16 cellular contexts compared by ENCODE assay signal in genomic region chr18:48399303-48400075, GRCh38. TPM values are rescaled to one million over a fixed set of nuclear protein-coding genes. Genes with fewer than 3 reads are reported as not detected.
DNase-seq lines count a peak whose midpoint lies in the region; ATAC-seq lines count a peak whose summit lies in the region.
"Had no signal": no experiment of that assay in that cellular context is flagged by ENCODE, and none has a peak within 500 bp of the region (broad histone marks: within the 10 kb centered on the region; RNA-seq: fewer than 3 reads in every experiment).

No MANE protein-coding gene starts in this region.

- H3K27ac Mint-ChIP-seq in activated CD4-positive, alpha-beta T cell treated with anti-CD3 and anti-CD28 coated beads, Interleukin-2, amount 10 ng/mL, durations not matched to agents 7 days and 5 days, result peak overlapping the region; percentile 21
- H3K27ac Mint-ChIP-seq in activated CD4-positive, alpha-beta T cell treated with anti-CD3 and anti-CD28 coated beads for 36 hours, result no peak overlapping the region
- H3K27ac Mint-ChIP-seq: CD4-positive, alpha-beta memory T cell; GM23338; HFFc6 had no signal

- H3K4me1 Mint-ChIP-seq in activated CD4-positive, alpha-beta T cell treated with anti-CD3 and anti-CD28 coated beads, Interleukin-2, amount 10 ng/mL, durations not matched to agents 7 days and 5 days, result peaks cover 16% of the 10 kb centered on the region
- H3K4me1 Mint-ChIP-seq in activated CD4-positive, alpha-beta T cell treated with anti-CD3 and anti-CD28 coated beads for 36 hours, result peaks cover 4% of the 10 kb centered on the region

- no peaks in the 10 kb centered on the region for H3K9me3 Mint-ChIP-seq in activated CD4-positive, alpha-beta T cell treated with anti-CD3 and anti-CD28 coated beads, Interleukin-2, amount 10 ng/mL, durations not matched to agents 7 days and 5 days
- no peaks in the 10 kb centered on the region for H3K9me3 Mint-ChIP-seq in activated CD4-positive, alpha-beta T cell treated with anti-CD3 and anti-CD28 coated beads for 36 hours (ENCODE audit: low read depth)
- H3K9me3 Mint-ChIP-seq: GM23338, HFFc6 had no signal

- no peak for ATAC-seq in activated CD4-positive, alpha-beta T cell treated with anti-CD3 and anti-CD28 coated beads for 36 hours
- ATAC-seq: GM23338, Right ventricle myocardium inferior had no signal

- H3K36me3 ChIP-seq in SK-N-MC (ENCODE audit: insufficient read depth, low read length), result no peaks in the 10 kb centered on the region

- H3K4me3 ChIP-seq in Jurkat, Clone E6-1 (ENCODE audit: low read length), result no peak overlapping the region
- peak overlapping the region; percentile 51 for H3K4me3 ChIP-seq in SK-N-MC
- H3K4me3 ChIP-seq: GM23338 had no signal

- intact Hi-C loops in activated CD4-positive, alpha-beta T cell treated with anti-CD3 and anti-CD28 coated beads for 36 hours (cut with DNase I, micrococcal nuclease), result no loop called here

- CTCF ChIA-PET in activated CD4-positive, alpha-beta T cell treated with anti-CD3 and anti-CD28 coated beads, Interleukin-2, amount 10 ng/mL, durations not matched to agents 7 days and 5 days (lab: Charles Lee), result no interaction called here
- CTCF ChIA-PET in activated CD4-positive, alpha-beta T cell treated with anti-CD3 and anti-CD28 coated beads for 36 hours (lab: Charles Lee), result interaction anchor here (0.9 to 1.2 kb wide), 3 partner anchors 9 to 21 kb away, joined by 3 read pairs; no protein-coding TSS in a partner anchor

- POLR2A ChIA-PET in activated CD4-positive, alpha-beta T cell treated with anti-CD3 and anti-CD28 coated beads, Interleukin-2, amount 10 ng/mL, durations not matched to agents 7 days and 5 days (lab: Charles Lee), result no interaction called here
- POLR2A ChIA-PET in activated CD4-positive, alpha-beta T cell treated with anti-CD3 and anti-CD28 coated beads for 36 hours (lab: Charles Lee), result no interaction called here

- no peak overlapping the region for H3K9ac ChIP-seq in SK-N-MC (ENCODE audit: insufficient read length)

- H3K27ac ChIP-seq in SK-N-MC, result peak overlapping the region; percentile 42; the same call in 1 of the 2 replicates

- no peaks in the 10 kb centered on the region for H3K9me3 ChIP-seq in SK-N-MC (ENCODE audit: low read depth, low read length)

- H3K4me3 Mint-ChIP-seq in activated CD4-positive, alpha-beta T cell treated with anti-CD3 and anti-CD28 coated beads, Interleukin-2, amount 10 ng/mL, durations not matched to agents 7 days and 5 days, result peak overlapping the region; percentile 44
- no peak overlapping the region for H3K4me3 Mint-ChIP-seq in activated CD4-positive, alpha-beta T cell treated with anti-CD3 and anti-CD28 coated beads for 36 hours
- H3K4me3 Mint-ChIP-seq: GM23338, HFFc6 had no signal

- peaks cover 70% of the 10 kb centered on the region for H3K27me3 Mint-ChIP-seq in activated CD4-positive, alpha-beta T cell treated with anti-CD3 and anti-CD28 coated beads, Interleukin-2, amount 10 ng/mL, durations not matched to agents 7 days and 5 days
- H3K27me3 Mint-ChIP-seq in activated CD4-positive, alpha-beta T cell treated with anti-CD3 and anti-CD28 coated beads for 36 hours, result peaks cover 47% of the 10 kb centered on the region

- H3K36me3 Mint-ChIP-seq in activated CD4-positive, alpha-beta T cell treated with anti-CD3 and anti-CD28 coated beads, Interleukin-2, amount 10 ng/mL, durations not matched to agents 7 days and 5 days (ENCODE audit: low read depth), result no peaks in the 10 kb centered on the region
- no peaks in the 10 kb centered on the region for H3K36me3 Mint-ChIP-seq in activated CD4-positive, alpha-beta T cell treated with anti-CD3 and anti-CD28 coated beads for 36 hours (ENCODE audit: low read depth)
- H3K36me3 Mint-ChIP-seq: CD4-positive, alpha-beta memory T cell had no signal

- no peak for DNase-seq in activated CD4-positive, alpha-beta T cell treated with anti-CD3 and anti-CD28 coated beads, Interleukin-2, amount 10 ng/mL, durations not matched to agents 7 days and 5 days
- no peak for DNase-seq in activated CD4-positive, alpha-beta T cell treated with anti-CD3 and anti-CD28 coated beads for 36 hours
- peak; percentile 52 for DNase-seq in Jurkat, Clone E6-1 (ENCODE audit: low read depth, low spot score)
- no peak for DNase-seq in SK-N-MC (ENCODE audit: low read depth, low spot score)
- DNase-seq in myocyte (ENCODE audit: low read depth), result peak; percentile 73
- no peak for DNase-seq in SHP77 treated with DMSO at 0.1 percent for 48 hours (lab: John Stamatoyannopoulos, UW)
- DNase-seq in UCSD-AML1 (lab: John Stamatoyannopoulos, UW; ENCODE audit: unreplicated experiment), result no peak
- DNase-seq: ACHN; CD4-positive, alpha-beta memory T cell; HFFc6; KG1; NCI-H1092 treated with DMSO at 0.1 percent for 48 hours; NCI-H187; NCI-H524 had no signal

RNA-seq across cellular contexts. Expression of gene ZBTB7C, which starts 9.7 kb away (rescaled TPM):
- total RNA-seq in activated CD4-positive, alpha-beta T cell treated with anti-CD3 and anti-CD28 coated beads, Interleukin-2, amount 10 ng/mL, durations not matched to agents 7 days and 5 days, result under 1 TPM; 0.10 to 0.15 TPM
- not detected for total RNA-seq in activated CD4-positive, alpha-beta T cell treated with anti-CD3 and anti-CD28 coated beads for 36 hours
- polyA plus RNA-seq in Jurkat, Clone E6-1 (2012; ENCODE audit: insufficient read depth, insufficient read length), result 0.48 TPM
- 16.4 and 26.6 TPM in 2 replicates for total RNA-seq in myocyte
- polyA plus RNA-seq in myocyte (2012), result 8.0 TPM
- total RNA-seq: CD4-positive, alpha-beta memory T cell; HFFc6 had no signal

Comparison
In these comparisons a context has a peak if more than half of its experiments do, and no peak if none do; other contexts are left out.
1. DNase-seq: peak in Jurkat, Clone E6-1 (single experiment) and myocyte (single experiment); none in activated CD4-positive, alpha-beta T cell treated with anti-CD3 and anti-CD28 coated beads, Interleukin-2, amount 10 ng/mL, durations not matched to agents 7 days and 5 days (single experiment), activated CD4-positive, alpha-beta T cell treated with anti-CD3 and anti-CD28 coated beads for 36 hours (single experiment), SK-N-MC (single experiment), SHP77 treated with DMSO at 0.1 percent for 48 hours (single experiment) and UCSD-AML1 (single experiment).
2. RNA of gene ZBTB7C, which starts 9.7 kb away (total RNA-seq): 16.4 to 26.6 TPM in myocyte; 0.10 to 0.15 TPM in activated CD4-positive, alpha-beta T cell treated with anti-CD3 and anti-CD28 coated beads, Interleukin-2, amount 10 ng/mL, durations not matched to agents 7 days and 5 days and not detected in activated CD4-positive, alpha-beta T cell treated with anti-CD3 and anti-CD28 coated beads for 36 hours; every median in the first group is over 10 times any median in the second.